ENCODE assay signal across 9 cellular contexts in the genomic region with DNA sequence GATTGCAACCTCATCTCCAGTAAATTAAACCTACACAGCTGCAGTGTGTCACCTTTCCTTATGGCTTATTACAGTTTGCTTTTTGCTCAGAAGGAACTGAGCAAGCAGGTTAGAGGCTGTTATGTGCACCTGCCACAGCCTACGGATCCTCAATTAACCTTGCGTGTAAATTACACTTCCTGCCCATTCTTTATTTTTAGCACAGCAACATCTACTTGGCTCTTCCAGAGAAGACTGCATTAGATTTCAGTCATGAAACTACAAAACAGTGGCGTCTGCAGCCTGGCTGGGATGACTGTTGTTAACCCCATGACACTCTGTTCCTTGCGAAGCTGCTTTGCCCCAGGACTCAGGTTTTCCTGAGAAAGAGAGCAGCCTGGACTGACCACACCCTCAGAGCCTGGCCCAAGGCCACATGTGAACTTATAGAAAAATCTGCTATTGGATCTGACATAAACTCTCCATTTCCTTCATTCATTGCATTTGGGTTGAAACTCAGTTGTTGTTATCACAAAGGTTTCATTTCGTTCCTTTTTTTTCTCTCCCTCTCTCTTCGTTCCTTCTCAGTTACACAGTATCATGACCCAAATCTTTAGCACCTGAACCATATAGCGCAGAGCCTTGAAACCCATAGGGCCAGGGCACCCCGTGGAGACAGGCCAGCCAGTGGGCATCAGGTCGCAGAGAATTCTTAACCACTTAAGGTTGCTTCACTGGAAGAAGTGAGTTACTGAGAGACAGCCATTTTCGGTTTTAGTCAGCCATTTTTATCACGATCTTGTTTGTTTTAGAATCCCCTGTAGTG.
DNase-seq lines count a peak whose midpoint lies in the region; ATAC-seq, FAIRE-seq and TF ChIP-seq lines count a peak whose summit lies in the region.
"Had no signal": no experiment of that assay in that cellular context is flagged by ENCODE, and none has a peak within 500 bp of the region (broad histone marks: within the 10 kb centered on the region; RNA-seq: fewer than 3 reads in every experiment).

No MANE protein-coding gene starts in this region.

- H3K4me3 Mint-ChIP-seq in activated CD4-positive, alpha-beta memory T cell treated with anti-CD3 and anti-CD28 coated beads for 36 hours, result peak overlapping the region; percentile 58
- no peak overlapping the region for H3K4me3 Mint-ChIP-seq in CD14-positive monocyte
- H3K4me3 Mint-ChIP-seq: brain had no signal

- no peak overlapping the region for H2BK12ac ChIP-seq in neuronal stem cell (ENCODE audit: low read length)

- peaks cover 1% of the 10 kb centered on the region for H3K79me1 ChIP-seq in neuronal stem cell (ENCODE audit: low read depth, low read length)

- H2BK5ac ChIP-seq in neuronal stem cell (ENCODE audit: low read length), result no peak overlapping the region

- no peak overlapping the region for H4K8ac ChIP-seq in neuronal stem cell (ENCODE audit: low read depth, low read length)

- H3K4me2 ChIP-seq in KMS-11, result peak overlapping the region; percentile 93
- no peak overlapping the region for H3K4me2 ChIP-seq in neuronal stem cell (ENCODE audit: insufficient read depth, low read length, poor library complexity, severe bottlenecking)

- no peaks in the 10 kb centered on the region for H3K9me3 ChIP-seq in neuronal stem cell (replicated peaks in 1 of 2; ENCODE audit: control insufficient read depth in 2 of 2, insufficient read depth in 1 of 2, low read depth in 1 of 2, low read length in 2 of 2)

- H3K4me1 Mint-ChIP-seq in activated CD4-positive, alpha-beta memory T cell treated with anti-CD3 and anti-CD28 coated beads for 36 hours (ENCODE audit: low read depth), result peaks cover 29% of the 10 kb centered on the region
- peaks cover 3% of the 10 kb centered on the region for H3K4me1 Mint-ChIP-seq in CD14-positive monocyte

- no peak overlapping the region for H3K4ac ChIP-seq in neuronal stem cell (ENCODE audit: low read length)

- ATAC-seq in GM21515 (IDR thresholded peaks at IDR 0.05; ENCODE audit: unreplicated experiment), result peak; percentile 74

- TF ChIP-seq CTCF in GM10248 (IDR thresholded peaks at IDR 0.05; ENCODE audit: control extremely low read depth, extremely low read depth, low read depth, missing control alignments) (no peak), KMS-11 (conservative IDR thresholded peaks at IDR 0.05; ENCODE audit: low read depth, low read length) (no peak), CD14-positive monocyte (IDR thresholded peaks at IDR 0.05) (no peak)

- no peak overlapping the region for H3K14ac ChIP-seq in neuronal stem cell (ENCODE audit: low read length)

- whole genome bisulfite sequencing in neuronal stem cell (ENCODE audit: extremely low coverage in 2 of 2, insufficient read length in 2 of 2, insufficient replicate concordance in 1 of 2), 2 donors, result no CpG with 5 or more reads among the region's 11 CpGs

- H3K4me3 ChIP-seq in KMS-11 (IDR thresholded peaks at IDR 0.05; ENCODE audit: insufficient read depth, low read depth, low read length), result peak overlapping the region; percentile 1
- H3K4me3 ChIP-seq in neuronal stem cell (ENCODE audit: low read length in 2 of 2), result no peak overlapping the region

- DNase-seq in GM10248 (ENCODE audit: extremely low spot score) (peak; percentile 38), neuronal stem cell (ENCODE audit: low spot score) (no peak), hippocampal formation (lab: John Stamatoyannopoulos, UW) (no peak), RCC 7860 (ENCODE audit: low spot score) (no peak), CD14-positive monocyte (ENCODE audit: low spot score) (no peak)
- peak; percentile 75 for DNase-seq in activated CD4-positive, alpha-beta memory T cell treated with anti-CD3 and anti-CD28 coated beads for 36 hours

- no peak overlapping the region for H4K91ac ChIP-seq in neuronal stem cell (ENCODE audit: low read depth, low read length, poor library complexity)

- POLR2A ChIA-PET in GM10248 (lab: Yijun Ruan, JAX), result interaction anchor here (0.5 to 1.5 kb wide), 2 partner anchors 48 to 910 kb away, joined by 3 to 8 read pairs; no protein-coding TSS in a partner anchor
- POLR2A ChIA-PET in activated CD4-positive, alpha-beta memory T cell treated with anti-CD3 and anti-CD28 coated beads for 36 hours (lab: Charles Lee), result interaction anchor here (0.8 to 2.8 kb wide), 9 partner anchors 16 to 230 kb away, joined by 3 to 13 read pairs (median 5); no protein-coding TSS in a partner anchor

- H3K36me3 ChIP-seq in KMS-11 (ENCODE audit: insufficient read depth) (no peaks in the 10 kb centered on the region), neuronal stem cell (replicated peaks in 1 of 2; ENCODE audit: control insufficient read depth in 2 of 2, insufficient read depth in 2 of 2, low read length in 2 of 2) (no peaks in the 10 kb centered on the region)

- H2AK5ac ChIP-seq in neuronal stem cell (ENCODE audit: low read depth, low read length), result no peak overlapping the region

- H3K23ac ChIP-seq in neuronal stem cell (ENCODE audit: low read depth, low read length, poor library complexity), result no peak overlapping the region

- peak overlapping the region; percentile 75 for H3K9ac ChIP-seq in KMS-11
- H3K9ac ChIP-seq in neuronal stem cell (ENCODE audit: low read depth, low read length, poor library complexity), result no peak overlapping the region

- H2AFZ ChIP-seq in KMS-11 (ENCODE audit: low read depth) (peak overlapping the region; percentile 29), neuronal stem cell (ENCODE audit: low read length) (peak overlapping the region; percentile 25)

- H3K18ac ChIP-seq in neuronal stem cell (ENCODE audit: low read length), result no peak overlapping the region

- no peaks in the 10 kb centered on the region for H4K20me1 ChIP-seq in KMS-11 (ENCODE audit: insufficient read depth)

- H3K4me1 ChIP-seq in KMS-11 (ENCODE audit: low read depth, poor library complexity, severe bottlenecking), result peaks cover 89% of the 10 kb centered on the region
- no peaks in the 10 kb centered on the region for H3K4me1 ChIP-seq in neuronal stem cell (ENCODE audit: control insufficient read depth in 2 of 2, insufficient read depth in 1 of 2, low read depth in 1 of 2, low read length in 2 of 2)

- H3K79me2 ChIP-seq in KMS-11 (ENCODE audit: insufficient read depth, low read depth), result no peaks in the 10 kb centered on the region

- H2BK120ac ChIP-seq in neuronal stem cell (ENCODE audit: low read depth, low read length), result no peak overlapping the region

- intact Hi-C loops in activated CD4-positive, alpha-beta memory T cell treated with anti-CD3 and anti-CD28 coated beads for 36 hours (cut with micrococcal nuclease), result loop anchor here (1.0 kb wide), 9 partner anchors 10 to 507 kb away; no protein-coding TSS in a partner anchor
- intact Hi-C loops in CD14-positive monocyte (cut with micrococcal nuclease), result no loop called here

- no peak for FAIRE-seq in RCC 7860 (lab: Jason Lieb, UNC)

- H3K9me3 Mint-ChIP-seq in activated CD4-positive, alpha-beta memory T cell treated with anti-CD3 and anti-CD28 coated beads for 36 hours, result no peaks in the 10 kb centered on the region
- peaks cover 0 to 2% (median 0%) of the 10 kb centered on the region in 7 donors for H3K9me3 Mint-ChIP-seq in CD14-positive monocyte
- H3K9me3 Mint-ChIP-seq: brain had no signal

- no peak overlapping the region for H2BK15ac ChIP-seq in neuronal stem cell (ENCODE audit: low read length)

- CTCF ChIA-PET in GM10248 (lab: Yijun Ruan, JAX), result interaction anchor here (1.0 to 9.8 kb wide), 4 partner anchors 7 to 233 kb away, joined by 3 to 92 read pairs (median 4); no protein-coding TSS in a partner anchor
- CTCF ChIA-PET in activated CD4-positive, alpha-beta memory T cell treated with anti-CD3 and anti-CD28 coated beads for 36 hours (lab: Charles Lee), result interaction anchor here (0.9 to 2.4 kb wide), 6 partner anchors 32 to 230 kb away, joined by 3 to 8 read pairs (median 5); no protein-coding TSS in a partner anchor

- peak overlapping the region; percentile 97 for H3K27ac ChIP-seq in KMS-11
- no peak overlapping the region for H3K27ac ChIP-seq in neuronal stem cell (replicated peaks; ENCODE audit: low read length)

- H3K27me3 ChIP-seq in KMS-11 (ENCODE audit: insufficient read depth, low read depth), result no peaks in the 10 kb centered on the region
- H3K27me3 ChIP-seq in neuronal stem cell (ENCODE audit: control insufficient read depth in 3 of 3, insufficient read depth in 3 of 3, low read depth in 1 of 3, low read length in 3 of 3), result no peaks in the 10 kb centered on the region

- H3K27ac Mint-ChIP-seq in activated CD4-positive, alpha-beta memory T cell treated with anti-CD3 and anti-CD28 coated beads for 36 hours, result peak overlapping the region; percentile 97
- H3K27ac Mint-ChIP-seq in CD14-positive monocyte, result peak overlapping the region in 1 of 7 donors; percentile 42

- peaks cover 1% of the 10 kb centered on the region for H3K27me3 Mint-ChIP-seq in activated CD4-positive, alpha-beta memory T cell treated with anti-CD3 and anti-CD28 coated beads for 36 hours
- peaks cover 0 to 7% (median 2%) of the 10 kb centered on the region in 3 donors for H3K27me3 Mint-ChIP-seq in CD14-positive monocyte (ENCODE audit: low read depth in 3 of 3)
- H3K27me3 Mint-ChIP-seq: brain had no signal

- H3K36me3 Mint-ChIP-seq in activated CD4-positive, alpha-beta memory T cell treated with anti-CD3 and anti-CD28 coated beads for 36 hours, result no peaks in the 10 kb centered on the region
- H3K36me3 Mint-ChIP-seq in CD14-positive monocyte, result no peaks in the 10 kb centered on the region

Comparison
In these comparisons a context has a peak if more than half of its experiments do, and no peak if none do; other contexts are left out.
1. DNase-seq: peak in GM10248 (single experiment) and activated CD4-positive, alpha-beta memory T cell treated with anti-CD3 and anti-CD28 coated beads for 36 hours (single experiment); none in neuronal stem cell (single experiment), hippocampal formation (0 of 2), RCC 7860 (single experiment) and CD14-positive monocyte (single experiment).